Comparison of ENCODE assay signal across 8 cellular contexts in the genomic region with DNA sequence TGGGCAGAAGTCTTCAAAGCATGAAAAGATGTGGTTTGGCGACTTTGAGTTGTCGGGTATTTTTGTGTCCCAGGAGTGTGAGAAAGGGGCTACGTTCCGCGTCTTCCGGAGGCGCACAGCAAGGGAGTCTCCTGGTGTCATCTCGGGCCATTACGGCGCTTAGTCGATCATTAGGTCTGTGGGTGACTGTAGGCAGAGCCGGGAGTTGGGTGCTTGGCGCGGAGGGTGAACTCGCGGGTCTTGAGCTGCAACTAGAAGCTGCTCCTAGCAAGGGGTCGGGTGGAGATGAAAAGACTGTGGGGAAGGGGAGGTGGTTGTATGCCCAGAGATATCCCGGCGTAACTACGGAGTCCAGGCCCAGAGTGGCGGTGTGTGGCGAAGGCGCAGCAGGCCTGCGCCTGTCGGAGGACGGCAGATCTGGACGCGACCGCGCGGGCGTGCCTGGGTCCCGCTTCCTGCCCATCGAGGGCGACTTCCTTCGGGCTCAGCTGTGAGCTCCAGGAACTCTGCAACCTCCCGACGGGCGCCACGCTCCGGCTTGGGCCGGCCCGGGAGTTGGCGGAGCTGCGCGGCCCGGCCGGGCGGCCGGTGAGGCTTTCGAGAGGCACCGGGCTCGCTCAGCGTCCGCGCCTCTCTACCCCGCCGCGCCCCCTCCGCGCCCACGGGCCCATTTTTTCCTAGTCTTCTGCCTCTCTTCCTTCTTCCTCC. TPM values are rescaled to one million over a fixed set of nuclear protein-coding genes. Genes with fewer than 3 reads are reported as not detected.
A peak's percentile ranks its signal among the peaks of the same experiment; 100 is the strongest.
DNase-seq lines count a peak whose midpoint lies in the region; ATAC-seq, FAIRE-seq and TF ChIP-seq lines count a peak whose summit lies in the region.

No MANE protein-coding gene starts in this region.

- peaks cover 23 to 44% (median 33%) of the 10 kb centered on the region in 4 donors for H3K4me1 Mint-ChIP-seq in CD4-positive, alpha-beta memory T cell

- H3K9ac ChIP-seq in K562 (ENCODE audit: insufficient read depth in 1 of 2, low read depth in 2 of 2, low read length in 2 of 2), result no peak overlapping the region

- BruUV-seq in K562 (replicated peaks; lab: Mats Ljungman, UMichigan), result no TSS peak

- no peak for TF ChIP-seq CTCF in K562 (IDR thresholded peaks at IDR 0.05 in 2 of 3, conservative IDR thresholded peaks at IDR 0.05 in 1 of 3; ENCODE audit: insufficient read depth in 2 of 3, low read depth in 1 of 3, low read length in 3 of 3)

- no peak overlapping the region for H3K4me2 ChIP-seq in K562 (ENCODE audit: insufficient read depth, low read length)

- TF ChIP-seq EP300 in K562 (IDR thresholded peaks at IDR 0.05; ENCODE audit: low read length), result no peak

- TF ChIP-seq POLR2A in K562 (conservative IDR thresholded peaks at IDR 0.05), result no peak

- H3K4me3 ChIP-seq in CD4-positive, alpha-beta memory T cell (ENCODE audit: low read length in 2 of 2), result peak overlapping the region in 1 of 2 donors; percentile 41
- H3K4me3 ChIP-seq in K562 (no peak overlapping the region; the same call in 1 of the 2 replicates), muscle layer of duodenum (ENCODE audit: low read depth in 1 of 2, low read length in 2 of 2) (peak overlapping the region; percentile 44 to 82)

- H3K27me3 ChIP-seq in CD4-positive, alpha-beta memory T cell (ENCODE audit: insufficient read depth, low read length), result peaks cover 51% of the 10 kb centered on the region
- H3K27me3 ChIP-seq in K562 (ENCODE audit: control insufficient read depth in 2 of 2, insufficient read depth in 2 of 2, low read length in 2 of 2) (peaks cover 0 to 4% of the 10 kb centered on the region in 2 experiments; a peak in 1 of 5 replicates), muscle layer of duodenum (ENCODE audit: low read depth, low read length) (peaks cover 35% of the 10 kb centered on the region)

- FAIRE-seq in K562 (lab: Jason Lieb, UNC), result no peak

- CTCF ChIA-PET in CD4-positive, alpha-beta memory T cell (lab: Charles Lee; ENCODE audit: partially characterized antibody), result interaction anchor here (2.1 kb wide), 1 partner anchor 818 kb away, joined by 13 read pairs; no protein-coding TSS in a partner anchor
- CTCF ChIA-PET in K562 (lab: Yijun Ruan, JAX; ENCODE audit: low intra/inter-chr PET ratio), result interaction anchor here (3.7 kb wide), 1 partner anchor 695 kb away, joined by 25 read pairs; no protein-coding TSS in a partner anchor

- no peaks in the 10 kb centered on the region for H3K36me3 ChIP-seq in CD4-positive, alpha-beta memory T cell (ENCODE audit: insufficient read depth, low read length)
- H3K36me3 ChIP-seq in K562 (ENCODE audit: control insufficient read depth, insufficient read depth, low read length) (no peaks in the 10 kb centered on the region), muscle layer of duodenum (ENCODE audit: control insufficient read depth in 1 of 2, insufficient read depth in 2 of 2, low read length in 2 of 2) (no peaks in the 10 kb centered on the region)

- H3K27me3 Mint-ChIP-seq in CD4-positive, alpha-beta memory T cell, result peaks cover 55 to 57% of the 10 kb centered on the region in 2 donors

- H3K9me1 ChIP-seq in K562 (ENCODE audit: control insufficient read depth, insufficient read depth, low read length), result no peaks in the 10 kb centered on the region

- H3K9me3 ChIP-seq in CD4-positive, alpha-beta memory T cell (ENCODE audit: control insufficient read depth in 1 of 2, low read length in 2 of 2), result no peaks in the 10 kb centered on the region
- H3K9me3 ChIP-seq in K562 (replicated peaks; ENCODE audit: control insufficient read depth, insufficient read depth, low read depth, low read length) (peaks cover 4% of the 10 kb centered on the region; the same call in 1 of the 2 replicates), muscle layer of duodenum (ENCODE audit: control insufficient read depth in 1 of 2, low read length in 2 of 2) (peaks cover 0 to 1% of the 10 kb centered on the region in 2 donors)

- intact Hi-C loops in CD4-positive, alpha-beta memory T cell (cut with micrococcal nuclease), result loop anchor here (2.0 kb wide), 1 partner anchor 62 kb away; a partner anchor contains a TSS
- intact Hi-C loops in K562 (cut with micrococcal nuclease), result loop anchor here (5.0 kb wide), 2 partner anchors 65 to 115 kb away; a partner anchor contains a TSS

- no peak for DNase-seq in CD4-positive, alpha-beta memory T cell
- no peak for DNase-seq in K562 (ENCODE audit: extremely low read depth in 1 of 4, low spot score in 3 of 4)
- DNase-seq in mucosa of gallbladder (ENCODE audit: low spot score), result no peak
- no peak for DNase-seq in D341Med (ENCODE audit: low spot score)
- no peak for DNase-seq in MV-4-11 (lab: John Stamatoyannopoulos, UW)

- POLR2A ChIA-PET in CD4-positive, alpha-beta memory T cell (lab: Charles Lee; ENCODE audit: partially characterized antibody), result interaction anchor here (1.0 kb wide), 1 partner anchor 10 kb away, joined by 3 read pairs; no protein-coding TSS in a partner anchor
- POLR2A ChIA-PET in K562 (lab: Yijun Ruan, JAX), result interaction anchor here (0.8 kb wide), 1 partner anchor 66 kb away, joined by 3 read pairs; no protein-coding TSS in a partner anchor

- peak overlapping the region; percentile 48 to 85 (median 82) for H3K4me3 Mint-ChIP-seq in CD4-positive, alpha-beta memory T cell

- H3K27ac Mint-ChIP-seq in CD4-positive, alpha-beta memory T cell, result peak overlapping the region in 4 of 7 donors; percentile 36 to 77 (median 52)

- WGBS in K562 (ENCODE audit: insufficient coverage, low coverage, missing lambda C conversion rate), result 92% methylated on average over 34 of the region's 62 CpGs

- no peak overlapping the region for H3K27ac ChIP-seq in CD4-positive, alpha-beta memory T cell (ENCODE audit: low read depth, low read length)
- no peak overlapping the region for H3K27ac ChIP-seq in K562 (ENCODE audit: extremely low read depth, low read depth, low read length)
- H3K27ac ChIP-seq in muscle layer of duodenum (ENCODE audit: low read length), result no peak overlapping the region

- peaks cover 0 to 4% of the 10 kb centered on the region in 2 donors for H3K36me3 Mint-ChIP-seq in CD4-positive, alpha-beta memory T cell

- peak; percentile 18 for ATAC-seq in HG03432 (IDR thresholded peaks at IDR 0.05; ENCODE audit: unreplicated experiment)
- ATAC-seq in K562, result no peak
- ATAC-seq in HG03095 (IDR thresholded peaks at IDR 0.05; ENCODE audit: unreplicated experiment), result no peak

- H3K79me2 ChIP-seq in K562 (ENCODE audit: control insufficient read depth, insufficient read depth, low read length), result no peaks in the 10 kb centered on the region

- H4K20me1 ChIP-seq in K562 (replicated peaks; ENCODE audit: control insufficient read depth, insufficient read depth, low read length), result no peaks in the 10 kb centered on the region

- peaks cover 58% of the 10 kb centered on the region for H3K4me1 ChIP-seq in CD4-positive, alpha-beta memory T cell (ENCODE audit: insufficient read depth, low read length)
- H3K4me1 ChIP-seq in K562 (replicated peaks in 1 of 2; ENCODE audit: control insufficient read depth in 2 of 2, insufficient read depth in 2 of 2, low read length in 2 of 2) (peaks cover 2 to 31% of the 10 kb centered on the region in 2 experiments; a peak in 4 of 5 replicates), muscle layer of duodenum (ENCODE audit: control insufficient read depth in 1 of 2, insufficient read depth in 2 of 2, low read length in 2 of 2) (peaks cover 0 to 33% of the 10 kb centered on the region in 2 donors)

- 0 out of 2 replicates have a peak overlapping the region, but pooled peaks have one; percentile 40 for H2AFZ ChIP-seq in K562 (ENCODE audit: low read depth, low read length)

- H3K9me3 Mint-ChIP-seq in CD4-positive, alpha-beta memory T cell, result peaks cover 0 to 15% (median 10%) of the 10 kb centered on the region in 8 donors

- in situ Hi-C loops in K562 (cut with MboI), result loop anchor here (5.0 kb wide), 1 partner anchor 700 kb away; no protein-coding TSS in a partner anchor

- TF ChIP-seq RAD21 in K562 (CRISPR knock-in tag; conservative IDR thresholded peaks at IDR 0.05 in 1 of 2, IDR thresholded peaks at IDR 0.05 in 1 of 2), result no peak

TF ChIP-seq in K562, 482 proteins besides CTCF, POLR2A, EP300 and RAD21:
- TF ChIP-seq ZNF551 (CRISPR knock-in tag; IDR thresholded peaks at IDR 0.05), result no peak

RNA-seq across cellular contexts. Expression of a gene that starts 2.7 kb away (rescaled TPM):
- total RNA-seq in CD4-positive, alpha-beta memory T cell, result not detected
- polyA plus RNA-seq in CD4-positive, alpha-beta memory T cell, result not detected
- total RNA-seq in K562 (2011; cell fraction: chromatin; rRNA removed; ENCODE audit: low replicate concordance), result 0.42 and 0.74 TPM in 2 replicates
- 0.79 and 1.0 TPM in 2 replicates for total RNA-seq in K562 (2011; cell fraction: nucleolus; rRNA removed)
- 0.51 and 0.61 TPM in 2 replicates for total RNA-seq in K562 (2011; cell fraction: nucleoplasm; rRNA removed)
- total RNA-seq in K562 (2014; rRNA removed), result 0.32 and 0.73 TPM in 2 replicates
- 0.06 and 0.15 TPM in 2 replicates for total RNA-seq in K562 (2014; rRNA removed; fragmentation: Illumina TruSeq; extraction: Trizol)
- 0.54 and 0.60 TPM in 2 replicates for total RNA-seq in K562 (2015; rRNA removed; fragmentation: Illumina TruSeq; extraction: Trizol)
- total RNA-seq in K562 (2021), result 0.69 and 0.85 TPM in 2 replicates
- polyA plus RNA-seq in K562 (2011; rRNA removed), result 0.22 and 0.49 TPM in 2 replicates
- polyA plus RNA-seq in K562 (2011; cell fraction: cytosol; rRNA removed), result 0.51 and 0.52 TPM in 2 replicates
- 1.9 and 2.1 TPM in 2 replicates for polyA plus RNA-seq in K562 (2011; cell fraction: nucleus; rRNA removed)
- polyA plus RNA-seq in K562 (2012), result 0.84 and 0.85 TPM in 2 replicates
- 0.16 and 0.26 TPM in 2 replicates for polyA plus RNA-seq in K562 (2014; fragmentation: Illumina TruSeq; extraction: Trizol)
- under 1 TPM in 1 of 2 experiments, not detected in 1; 0.03 TPM for polyA plus RNA-seq in K562 (2014; fragmentation: Nextera tagmentation; extraction: Ambion mirVana)
- 0.81 and 1.1 TPM in 2 replicates for polyA plus RNA-seq in K562 (2014; rRNA removed)
- polyA minus RNA-seq in K562 (2011; rRNA and poly(A)+ RNA removed), result 0.11 and 0.12 TPM in 2 replicates
- 0.29 and 0.46 TPM in 2 replicates for polyA minus RNA-seq in K562 (2011; cell fraction: cytosol; rRNA and poly(A)+ RNA removed)
- 0.40 and 1.00 TPM in 2 replicates for polyA minus RNA-seq in K562 (2011; cell fraction: nucleus; rRNA and poly(A)+ RNA removed)
- total RNA-seq in mucosa of gallbladder, result 0.06 TPM
